Comparison of ENCODE assay signal across 28 cellular contexts in the genomic region with DNA sequence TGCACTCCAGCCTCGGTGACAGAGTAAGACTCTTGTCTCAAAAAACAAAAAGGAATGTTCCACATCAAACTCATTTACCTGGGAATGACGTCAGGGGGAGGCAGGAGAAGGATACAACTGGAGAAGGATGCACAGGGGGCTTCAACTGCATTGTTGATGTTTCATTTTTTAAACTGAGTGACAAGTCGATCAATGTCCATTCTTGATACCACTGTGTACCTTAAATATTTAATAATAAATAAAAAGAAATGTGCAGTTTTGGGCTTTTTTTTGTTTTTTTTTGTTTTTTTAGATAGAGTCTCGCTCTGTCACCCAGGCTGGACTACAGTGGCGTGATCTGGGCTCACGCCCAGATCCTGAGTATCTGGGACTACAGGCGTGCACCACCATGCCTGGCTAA.
"Had no signal": no experiment of that assay in that cellular context is flagged by ENCODE, and none has a peak within 500 bp of the region (broad histone marks: within the 10 kb centered on the region; RNA-seq: fewer than 3 reads in every experiment).

No MANE protein-coding gene starts in this region.

- H3K4me3 Mint-ChIP-seq: activated CD8-positive, alpha-beta T cell treated with anti-CD3 and anti-CD28 coated beads for 36 hours; activated T-cell treated with anti-CD3 and anti-CD28 coated beads, Interleukin-2, amount 50 U/mL, for 4 hours; activated T-helper 17 cell treated with anti-CD3 and anti-CD28 coated beads, Interleukin-2, amount 50 U/mL, for 72 hours; effector memory CD8-positive, alpha-beta T cell; nephron progenitor cell; stimulated activated memory B cell treated with anti-CD40 and anti-IgM and Interleukin-4, amounts not matched to agents 10 μg/mL and 1 μg/mL and 100 μg/mL, for 72 hours had no signal

- H3K36me3 ChIP-seq: gastrocnemius medialis, left ventricle myocardium inferior, pancreas, prostate gland, stomach, tibial artery had no signal

- DNase-seq: activated B cell treated with CpG ODN at 0.5 μM for 24 hours; activated CD4-positive, alpha-beta T cell treated with anti-CD3 and anti-CD28 coated beads, Interleukin-2, amount 50 U/mL, for 1 hour; activated CD8-positive, alpha-beta T cell treated with anti-CD3 and anti-CD28 coated beads for 36 hours; activated gamma-delta T cell treated with Interleukin-2 at 50 U/mL for 16 hours; activated naive CD4-positive, alpha-beta T cell treated with anti-CD3 and anti-CD28 coated beads, Interleukin-2, amount 50 U/mL, for 16 hours; activated T-cell treated with anti-CD3 and anti-CD28 coated beads, Interleukin-2, amount 50 U/mL, for 4 hours; amniotic stem cell; effector memory CD8-positive, alpha-beta T cell; erythroblast; gastrocnemius medialis; glutamatergic neuron; islet precursor cell; left ventricle myocardium inferior; nephron progenitor cell; nucleus accumbens; pancreas; retina; stimulated activated CD4-positive, alpha-beta T cell treated with anti-CD3 and anti-CD28 coated beads, Interleukin-1b, Interleukin-23, amount 100 ng/mL, for 48 hours; stimulated activated CD4-positive, alpha-beta T cell treated with anti-CD3 and anti-CD28 coated beads, Interleukin-4, amount 100 ng/mL, for 4 hours; stimulated activated CD8-positive, alpha-beta memory T cell treated with anti-CD3 and anti-CD28 coated beads, Interleukin-4, amount 100 ng/mL, for 48 hours; stomach; T-cell; tibial artery had no signal

- H3K9me3 Mint-ChIP-seq: activated B cell treated with CpG ODN at 0.5 μM for 24 hours; activated CD8-positive, alpha-beta T cell treated with anti-CD3 and anti-CD28 coated beads for 36 hours; activated T-cell treated with anti-CD3 and anti-CD28 coated beads, Interleukin-2, amount 50 U/mL, for 4 hours; activated T-helper 17 cell treated with anti-CD3 and anti-CD28 coated beads, Interleukin-2, amount 50 U/mL, for 72 hours; effector memory CD8-positive, alpha-beta T cell; nephron progenitor cell; stimulated activated memory B cell treated with anti-CD40 and anti-IgM and Interleukin-4, amounts not matched to agents 10 μg/mL and 1 μg/mL and 100 μg/mL, for 72 hours; T-cell had no signal

- H3K4me3 ChIP-seq: gastrocnemius medialis, left ventricle myocardium inferior, lung, pancreas, prostate gland, smooth muscle cell, stomach had no signal

- H3K27me3 Mint-ChIP-seq: activated B cell treated with CpG ODN at 0.5 μM for 24 hours; activated CD8-positive, alpha-beta T cell treated with anti-CD3 and anti-CD28 coated beads for 36 hours; activated T-helper 17 cell treated with anti-CD3 and anti-CD28 coated beads, Interleukin-2, amount 50 U/mL, for 72 hours; stimulated activated memory B cell treated with anti-CD40 and anti-IgM and Interleukin-4, amounts not matched to agents 10 μg/mL and 1 μg/mL and 100 μg/mL, for 72 hours had no signal

- ATAC-seq: activated CD8-positive, alpha-beta T cell treated with anti-CD3 and anti-CD28 coated beads for 36 hours; activated T-cell treated with anti-CD3 and anti-CD28 coated beads, Interleukin-2, amount 50 U/mL, for 4 hours; activated T-helper 17 cell treated with anti-CD3 and anti-CD28 coated beads, Interleukin-2, amount 50 U/mL, for 72 hours; effector memory CD8-positive, alpha-beta T cell; gastrocnemius medialis; pancreas; stimulated activated memory B cell treated with anti-CD40 and anti-IgM and Interleukin-4, amounts not matched to agents 10 μg/mL and 1 μg/mL and 100 μg/mL, for 72 hours; T-cell had no signal

- H3K27ac Mint-ChIP-seq: activated B cell treated with CpG ODN at 0.5 μM for 24 hours; activated CD8-positive, alpha-beta T cell treated with anti-CD3 and anti-CD28 coated beads for 36 hours; activated T-helper 17 cell treated with anti-CD3 and anti-CD28 coated beads, Interleukin-2, amount 50 U/mL, for 72 hours; effector memory CD8-positive, alpha-beta T cell; nephron progenitor cell; stimulated activated memory B cell treated with anti-CD40 and anti-IgM and Interleukin-4, amounts not matched to agents 10 μg/mL and 1 μg/mL and 100 μg/mL, for 72 hours; T-cell had no signal

- H3K27me3 ChIP-seq: gastrocnemius medialis, pancreas, tibial artery had no signal

- H3K9me3 ChIP-seq: gastrocnemius medialis, left ventricle myocardium inferior, pancreas, prostate gland, stomach, tibial artery had no signal

- H3K36me3 Mint-ChIP-seq: stimulated activated memory B cell treated with anti-CD40 and anti-IgM and Interleukin-4, amounts not matched to agents 10 μg/mL and 1 μg/mL and 100 μg/mL, for 72 hours; T-cell had no signal

- H3K27ac ChIP-seq: gastrocnemius medialis, prostate gland had no signal

- H3K4me2 ChIP-seq: smooth muscle cell had no signal

- H3K4me1 ChIP-seq: gastrocnemius medialis, prostate gland had no signal
